ENCODE assay signal across 29 cellular contexts in the genomic region with DNA sequence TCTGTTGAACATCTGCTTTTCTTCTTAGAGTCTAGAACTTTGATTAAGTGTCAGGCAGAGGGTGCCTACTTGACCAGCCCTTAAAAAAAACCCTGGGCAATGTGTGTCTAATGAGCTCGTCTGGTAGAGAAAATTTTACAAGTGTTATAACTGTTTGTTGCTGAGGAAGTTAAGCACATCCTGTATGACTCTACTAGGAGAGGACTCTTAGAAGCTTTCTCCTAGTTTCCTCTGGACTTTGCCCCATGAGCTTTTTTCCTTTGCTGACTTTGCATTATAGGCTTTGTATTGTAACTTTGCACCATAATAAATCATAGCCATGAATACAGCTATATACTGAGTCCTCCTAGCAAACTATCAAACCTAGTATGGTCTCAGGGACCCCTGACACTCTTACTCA. TPM values are rescaled to one million over a fixed set of nuclear protein-coding genes. Genes with fewer than 3 reads are reported as not detected.
DNase-seq lines count a peak whose midpoint lies in the region; ATAC-seq, FAIRE-seq and TF ChIP-seq lines count a peak whose summit lies in the region.
"Had no signal": no experiment of that assay in that cellular context is flagged by ENCODE, and none has a peak within 500 bp of the region (broad histone marks: within the 10 kb centered on the region; RNA-seq: fewer than 3 reads in every experiment).

No MANE protein-coding gene starts in this region.

- no peak for TF ChIP-seq RAD21 in K562 (CRISPR knock-in tag; conservative IDR thresholded peaks at IDR 0.05 in 1 of 2, IDR thresholded peaks at IDR 0.05 in 1 of 2)

- intact Hi-C loops in K562 (cut with micrococcal nuclease) = no loop called here
- intact Hi-C loops in transverse colon (cut with DNase I; ENCODE audit: low total_unique reads) = no loop called here

- no peaks in the 10 kb centered on the region for H3K4me1 Mint-ChIP-seq in stimulated activated memory B cell treated with anti-CD40 and anti-IgM and Interleukin-4, amounts not matched to agents 10 μg/mL and 1 μg/mL and 100 μg/mL, for 72 hours
- H3K4me1 Mint-ChIP-seq: stimulated activated naive B cell treated with anti-CD40 and anti-IgM and Interleukin-4, amounts not matched to agents 10 μg/mL and 1 μg/mL and 100 μg/mL, for 72 hours had no signal

- H3K27ac ChIP-seq in K562 (ENCODE audit: extremely low read depth, low read depth, low read length) = no peak overlapping the region
- peak overlapping the region; percentile 42 to 65 (median 56) for H3K27ac ChIP-seq in transverse colon
- peak overlapping the region in 1 of 4 donors; percentile 37 for H3K27ac ChIP-seq in upper lobe of left lung
- H3K27ac ChIP-seq: ascending aorta, esophagus muscularis mucosa, gastroesophageal sphincter, neutrophil, psoas muscle, vagina, VCaP had no signal

- H3K36me3 ChIP-seq in K562 (ENCODE audit: control insufficient read depth, insufficient read depth, low read length) (no peaks in the 10 kb centered on the region), transverse colon (no peaks in the 10 kb centered on the region), upper lobe of left lung (no peaks in the 10 kb centered on the region)
- H3K36me3 ChIP-seq: ascending aorta, esophagus muscularis mucosa, gastroesophageal sphincter, vagina had no signal

- H3K9ac ChIP-seq in K562 (ENCODE audit: insufficient read depth in 1 of 2, low read depth in 2 of 2, low read length in 2 of 2) = no peak overlapping the region

- H3K9me1 ChIP-seq in K562 (ENCODE audit: control insufficient read depth, insufficient read depth, low read length) = no peaks in the 10 kb centered on the region

- peaks cover 17% of the 10 kb centered on the region for H3K36me3 Mint-ChIP-seq in stimulated activated memory B cell treated with anti-CD40 and anti-IgM and Interleukin-4, amounts not matched to agents 10 μg/mL and 1 μg/mL and 100 μg/mL, for 72 hours

- no peaks in the 10 kb centered on the region for H3K79me2 ChIP-seq in K562 (ENCODE audit: control insufficient read depth, insufficient read depth, low read length)

- BruUV-seq in K562 (replicated peaks; lab: Mats Ljungman, UMichigan) = no TSS peak

- ATAC-seq in K562 (no peak), left lobe of liver (peak; percentile 74), upper lobe of left lung (ENCODE audit: low FRiP score in 2 of 2) (no peak)
- no peak for ATAC-seq in stimulated activated memory B cell treated with anti-CD40 and anti-IgM and Interleukin-4, amounts not matched to agents 10 μg/mL and 1 μg/mL and 100 μg/mL, for 72 hours
- ATAC-seq: activated CD8-positive, alpha-beta memory T cell treated with anti-CD3 and anti-CD28 coated beads, Interleukin-2, amount 10 ng/mL, durations not matched to agents 7 days and 5 days; gastroesophageal sphincter; left ventricle myocardium superior; psoas muscle; stimulated activated naive B cell treated with anti-CD40 and anti-IgM and Interleukin-4, amounts not matched to agents 10 μg/mL and 1 μg/mL and 100 μg/mL, for 72 hours had no signal

- TF ChIP-seq CTCF in K562 (IDR thresholded peaks at IDR 0.05 in 2 of 3, conservative IDR thresholded peaks at IDR 0.05 in 1 of 3; ENCODE audit: insufficient read depth in 2 of 3, low read depth in 1 of 3, low read length in 3 of 3) = no peak
- no peak for TF ChIP-seq CTCF in transverse colon (IDR thresholded peaks at IDR 0.05)
- no peak for TF ChIP-seq CTCF in upper lobe of left lung (IDR thresholded peaks at IDR 0.05)

- 6% methylated on average over 1 of the region's 1 CpG for WGBS in K562 (ENCODE audit: insufficient coverage, low coverage, missing lambda C conversion rate)
- WGBS in transverse colon (ENCODE audit: low coverage in 1 of 2), 2 donors = 20 to 35% methylated on average over 1 of the region's 1 CpG
- 21 to 22% methylated on average over 1 of the region's 1 CpG for WGBS in upper lobe of left lung, 2 donors

- no peaks in the 10 kb centered on the region for H3K27me3 ChIP-seq in K562 (ENCODE audit: control insufficient read depth in 2 of 2, insufficient read depth in 2 of 2, low read length in 2 of 2)
- H3K27me3 ChIP-seq in transverse colon = no peaks in the 10 kb centered on the region
- H3K27me3 ChIP-seq in upper lobe of left lung = no peaks in the 10 kb centered on the region
- H3K27me3 ChIP-seq: ascending aorta, esophagus muscularis mucosa, gastroesophageal sphincter, neutrophil, vagina had no signal

- TF ChIP-seq POLR2A in K562 (conservative IDR thresholded peaks at IDR 0.05) (no peak), transverse colon (IDR thresholded peaks at IDR 0.05) (no peak), upper lobe of left lung (IDR thresholded peaks at IDR 0.05) (no peak)

- DNase-seq in HuH-7 (ENCODE audit: low spot score) (peak; percentile 8), K562 (ENCODE audit: extremely low read depth in 1 of 4, low spot score in 3 of 4) (no peak), left lobe of liver (ENCODE audit: low spot score) (no peak), transverse colon (peak; percentile 27), cerebellar cortex (ENCODE audit: low spot score) (no peak), upper lobe of left lung (no peak)
- DNase-seq: activated CD4-positive, alpha-beta T cell treated with anti-CD3 and anti-CD28 coated beads, Interleukin-2, amount 10 ng/mL, durations not matched to agents 7 days and 5 days; activated CD8-positive, alpha-beta memory T cell treated with anti-CD3 and anti-CD28 coated beads, Interleukin-2, amount 10 ng/mL, durations not matched to agents 7 days and 5 days; CD4-positive, alpha-beta T cell; effector CD4-positive, alpha-beta T cell; HCEC 1CT; left ventricle myocardium superior; NCI-H1092; NCI-H1930; NCI-H2227 treated with DMSO at 0.1 percent for 48 hours; NCI-H774; psoas muscle; SHP77; stimulated activated naive B cell treated with anti-CD40 and anti-IgM and Interleukin-4, amounts not matched to agents 10 μg/mL and 1 μg/mL and 100 μg/mL, for 72 hours had no signal

- in situ Hi-C loops in K562 (cut with MboI) (no loop called here), transverse colon (cut with MboI; ENCODE audit: low pct_ligation_motif_present in 1 of 4, low pct_unique_long_range_greater_than_20kb in 1 of 4, low sequenced_read_pairs in 3 of 4) (no loop called here)

- H2AFZ ChIP-seq in K562 (ENCODE audit: low read depth, low read length) = no peak overlapping the region

- H3K4me3 Mint-ChIP-seq in stimulated activated memory B cell treated with anti-CD40 and anti-IgM and Interleukin-4, amounts not matched to agents 10 μg/mL and 1 μg/mL and 100 μg/mL, for 72 hours = no peak overlapping the region
- H3K4me3 Mint-ChIP-seq: activated CD4-positive, alpha-beta T cell treated with anti-CD3 and anti-CD28 coated beads, Interleukin-2, amount 10 ng/mL, durations not matched to agents 7 days and 5 days; activated CD8-positive, alpha-beta memory T cell treated with anti-CD3 and anti-CD28 coated beads, Interleukin-2, amount 10 ng/mL, durations not matched to agents 7 days and 5 days; activated naive CD8-positive, alpha-beta T cell; CD4-positive, alpha-beta T cell; central memory CD8-positive, alpha-beta T cell; stimulated activated naive B cell treated with anti-CD40 and anti-IgM and Interleukin-4, amounts not matched to agents 10 μg/mL and 1 μg/mL and 100 μg/mL, for 72 hours had no signal

- H3K4me1 ChIP-seq in K562 (replicated peaks in 1 of 2; ENCODE audit: control insufficient read depth in 2 of 2, insufficient read depth in 2 of 2, low read length in 2 of 2) (no peaks in the 10 kb centered on the region), transverse colon (peaks cover 0 to 18% (median 7%) of the 10 kb centered on the region in 4 donors), upper lobe of left lung (no peaks in the 10 kb centered on the region)
- H3K4me1 ChIP-seq: ascending aorta, esophagus muscularis mucosa, gastroesophageal sphincter, psoas muscle, vagina had no signal

- peaks cover 3% of the 10 kb centered on the region for H3K9me3 Mint-ChIP-seq in stimulated activated memory B cell treated with anti-CD40 and anti-IgM and Interleukin-4, amounts not matched to agents 10 μg/mL and 1 μg/mL and 100 μg/mL, for 72 hours
- H3K9me3 Mint-ChIP-seq: CD4-positive, alpha-beta T cell; central memory CD8-positive, alpha-beta T cell had no signal

- CTCF ChIA-PET in K562 (lab: Yijun Ruan, JAX; ENCODE audit: low intra/inter-chr PET ratio) = no interaction called here

- POLR2A ChIA-PET in K562 (lab: Yijun Ruan, JAX) = interaction anchor here (0.6 to 1.4 kb wide), 3 partner anchors 13 to 33 kb away, joined by 3 to 4 read pairs (median 3); no protein-coding TSS in a partner anchor

- H3K4me2 ChIP-seq in K562 (ENCODE audit: insufficient read depth, low read length) = no peak overlapping the region
- H3K4me2 ChIP-seq: smooth muscle cell had no signal

- no peak overlapping the region for H3K27ac Mint-ChIP-seq in stimulated activated memory B cell treated with anti-CD40 and anti-IgM and Interleukin-4, amounts not matched to agents 10 μg/mL and 1 μg/mL and 100 μg/mL, for 72 hours
- H3K27ac Mint-ChIP-seq: activated CD4-positive, alpha-beta T cell treated with anti-CD3 and anti-CD28 coated beads, Interleukin-2, amount 10 ng/mL, durations not matched to agents 7 days and 5 days; activated CD8-positive, alpha-beta memory T cell treated with anti-CD3 and anti-CD28 coated beads, Interleukin-2, amount 10 ng/mL, durations not matched to agents 7 days and 5 days; activated naive CD8-positive, alpha-beta T cell; CD4-positive, alpha-beta T cell; stimulated activated naive B cell treated with anti-CD40 and anti-IgM and Interleukin-4, amounts not matched to agents 10 μg/mL and 1 μg/mL and 100 μg/mL, for 72 hours had no signal

- no peak for TF ChIP-seq EP300 in K562 (IDR thresholded peaks at IDR 0.05; ENCODE audit: low read length)
- TF ChIP-seq EP300 in transverse colon (IDR thresholded peaks at IDR 0.05; ENCODE audit: low read depth) = no peak
- TF ChIP-seq EP300 in upper lobe of left lung (IDR thresholded peaks at IDR 0.05) = no peak

- no peaks in the 10 kb centered on the region for H3K27me3 Mint-ChIP-seq in stimulated activated memory B cell treated with anti-CD40 and anti-IgM and Interleukin-4, amounts not matched to agents 10 μg/mL and 1 μg/mL and 100 μg/mL, for 72 hours
- H3K27me3 Mint-ChIP-seq: activated CD4-positive, alpha-beta T cell treated with anti-CD3 and anti-CD28 coated beads, Interleukin-2, amount 10 ng/mL, durations not matched to agents 7 days and 5 days; activated CD8-positive, alpha-beta memory T cell treated with anti-CD3 and anti-CD28 coated beads, Interleukin-2, amount 10 ng/mL, durations not matched to agents 7 days and 5 days; activated naive CD8-positive, alpha-beta T cell; CD4-positive, alpha-beta T cell; central memory CD8-positive, alpha-beta T cell; stimulated activated naive B cell treated with anti-CD40 and anti-IgM and Interleukin-4, amounts not matched to agents 10 μg/mL and 1 μg/mL and 100 μg/mL, for 72 hours had no signal

- H3K4me3 ChIP-seq in K562 = no peak overlapping the region
- H3K4me3 ChIP-seq in transverse colon = no peak overlapping the region
- no peak overlapping the region for H3K4me3 ChIP-seq in upper lobe of left lung
- H3K4me3 ChIP-seq: ascending aorta, esophagus muscularis mucosa, gastroesophageal sphincter, psoas muscle, smooth muscle cell, vagina had no signal

- H4K20me1 ChIP-seq in K562 (replicated peaks; ENCODE audit: control insufficient read depth, insufficient read depth, low read length) = no peaks in the 10 kb centered on the region

- FAIRE-seq in K562 (lab: Jason Lieb, UNC) = no peak

- H3K9me3 ChIP-seq in K562 (replicated peaks; ENCODE audit: control insufficient read depth, insufficient read depth, low read depth, low read length) = no peaks in the 10 kb centered on the region
- no peaks in the 10 kb centered on the region for H3K9me3 ChIP-seq in transverse colon
- no peaks in the 10 kb centered on the region for H3K9me3 ChIP-seq in upper lobe of left lung
- H3K9me3 ChIP-seq: ascending aorta, esophagus muscularis mucosa, gastroesophageal sphincter, neutrophil, vagina had no signal

RNA-seq across cellular contexts. Expression of gene GNG10, which starts 39.4 kb away (rescaled TPM):
- total RNA-seq in K562 (2011; cell fraction: chromatin; rRNA removed; ENCODE audit: low replicate concordance) = 2.5 and 10.5 TPM in 2 replicates
- 2.8 and 3.4 TPM in 2 replicates for total RNA-seq in K562 (2011; cell fraction: nucleolus; rRNA removed)
- 5.0 and 13.4 TPM in 2 replicates for total RNA-seq in K562 (2011; cell fraction: nucleoplasm; rRNA removed)
- total RNA-seq in K562 (2014; rRNA removed) = 15.3 and 15.6 TPM in 2 replicates
- total RNA-seq in K562 (2014; rRNA removed; fragmentation: Illumina TruSeq; extraction: Trizol) = 28.0 and 28.3 TPM in 2 replicates
- total RNA-seq in K562 (2015; rRNA removed; fragmentation: Illumina TruSeq; extraction: Trizol) = 25.0 and 26.3 TPM in 2 replicates
- 13.1 and 16.3 TPM in 2 replicates for total RNA-seq in K562 (2021)
- polyA plus RNA-seq in K562 (2011; rRNA removed) = 30.3 and 37.8 TPM in 2 replicates
- 12.9 and 20.7 TPM in 2 replicates for polyA plus RNA-seq in K562 (2011; cell fraction: cytosol; rRNA removed)
- 4.8 and 7.1 TPM in 2 replicates for polyA plus RNA-seq in K562 (2011; cell fraction: nucleus; rRNA removed)
- 24.2 and 24.8 TPM in 2 replicates for polyA plus RNA-seq in K562 (2012)
- 24.2 and 28.4 TPM in 2 replicates for polyA plus RNA-seq in K562 (2014; fragmentation: Illumina TruSeq; extraction: Trizol)
- polyA plus RNA-seq in K562 (2014; fragmentation: Nextera tagmentation; extraction: Ambion mirVana) = 10 to 100 TPM; 32.6 to 35.3 TPM
- polyA plus RNA-seq in K562 (2014; rRNA removed) = 32.1 and 34.3 TPM in 2 replicates
- polyA minus RNA-seq in K562 (2011; rRNA and poly(A)+ RNA removed) = 6.1 and 7.4 TPM in 2 replicates
- 2.8 and 3.1 TPM in 2 replicates for polyA minus RNA-seq in K562 (2011; cell fraction: cytosol; rRNA and poly(A)+ RNA removed)
- 1.6 and 3.2 TPM in 2 replicates for polyA minus RNA-seq in K562 (2011; cell fraction: nucleus; rRNA and poly(A)+ RNA removed)
- 6.3 TPM for total RNA-seq in left lobe of liver
- total RNA-seq in transverse colon = 10 to 100 TPM in 3 of 4 donors, 1 to 10 TPM in 1; 3.7 to 48.7 (median 30.0) TPM
- 10 to 100 TPM; 18.8 to 62.2 (median 39.6) TPM for total RNA-seq in upper lobe of left lung

Comparison
In these comparisons a context has a peak if more than half of its experiments do, and no peak if none do; other contexts are left out.
1. DNase-seq: peak in HuH-7 (single experiment) and transverse colon (single experiment); none in K562 (0 of 4), left lobe of liver (single experiment), cerebellar cortex (single experiment) and upper lobe of left lung (0 of 2).